In the genomic region with DNA sequence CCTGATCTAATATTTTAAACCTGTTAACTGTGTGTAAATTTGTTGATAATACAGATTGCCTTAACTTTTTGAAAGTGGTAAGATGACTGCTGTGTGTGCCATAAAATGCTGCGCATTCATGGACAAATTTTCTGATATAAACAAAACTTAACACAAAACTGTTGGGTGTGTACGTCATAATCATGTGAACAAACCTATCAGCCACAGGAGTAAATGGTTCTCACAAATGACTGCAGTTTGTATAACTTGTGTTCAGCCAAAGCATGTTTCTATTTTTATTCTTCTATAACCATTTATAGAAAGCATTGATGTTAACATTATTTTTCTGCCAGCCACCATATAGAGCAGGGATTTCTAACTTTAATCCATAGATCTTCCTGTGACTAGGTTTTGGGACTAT, we compare ENCODE assay signal across 18 cellular contexts. TPM values are rescaled to one million over a fixed set of nuclear protein-coding genes. Genes with fewer than 3 reads are reported as not detected.
A peak's percentile ranks its signal among the peaks of the same experiment; 100 is the strongest.
DNase-seq lines count a peak whose midpoint lies in the region; ATAC-seq, FAIRE-seq and TF ChIP-seq lines count a peak whose summit lies in the region.
"Had no signal": no experiment of that assay in that cellular context is flagged by ENCODE, and none has a peak within 500 bp of the region (broad histone marks: within the 10 kb centered on the region; RNA-seq: fewer than 3 reads in every experiment).

No MANE protein-coding gene starts in this region.

- H3K4me3 Mint-ChIP-seq in activated CD4-positive, alpha-beta T cell treated with anti-CD3 and anti-CD28 coated beads for 36 hours: peak overlapping the region; percentile 51

- no peak for TF ChIP-seq RAD21 in HepG2 (CRISPR knock-in tag; IDR thresholded peaks at IDR 0.05)

- no peak overlapping the region for H2AFZ ChIP-seq in HepG2 (ENCODE audit: low read length)

- H3K36me3 ChIP-seq in HepG2 (replicated peaks in 1 of 2; ENCODE audit: control insufficient read depth in 1 of 2, insufficient read depth in 2 of 2, low read length in 2 of 2) (no peaks in the 10 kb centered on the region), right lobe of liver (no peaks in the 10 kb centered on the region)

- H4K20me1 ChIP-seq in HepG2 (ENCODE audit: insufficient read depth, low read length): no peaks in the 10 kb centered on the region

- POLR2A ChIA-PET in activated CD4-positive, alpha-beta T cell treated with anti-CD3 and anti-CD28 coated beads for 36 hours (lab: Charles Lee): interaction anchor here (1.1 to 1.7 kb wide), 3 partner anchors 9 to 22 kb away, joined by 4 to 7 read pairs (median 5); no protein-coding TSS in a partner anchor
- POLR2A ChIA-PET in HepG2 (lab: Yijun Ruan, JAX): no interaction called here

- no peak for TF ChIP-seq CTCF in HepG2 (CRISPR knock-in tag; IDR thresholded peaks at IDR 0.05)
- no peak for TF ChIP-seq CTCF in right lobe of liver (IDR thresholded peaks at IDR 0.05)

- H3K9ac ChIP-seq in HepG2 (ENCODE audit: insufficient read depth, low read depth, low read length): no peak overlapping the region

- in situ Hi-C loops in HepG2 (cut with HindIII; ENCODE audit: extremely low pct_ligation_motif_present, low pct_unique_long_range_greater_than_20kb): no loop called here

- H3K27me3 ChIP-seq in HepG2 (ENCODE audit: control insufficient read depth in 1 of 2, insufficient read depth in 2 of 2, low read length in 2 of 2) (no peaks in the 10 kb centered on the region), right lobe of liver (peaks cover 0 to 7% of the 10 kb centered on the region in 2 donors)

- WGBS in HepG2 (ENCODE audit: low lambda C conversion rate): 0% methylated on average over 2 of the region's 2 CpGs
- 53% methylated on average over 2 of the region's 2 CpGs for WGBS in right lobe of liver (ENCODE audit: insufficient coverage, low coverage, low lambda C conversion rate, missing lambda C conversion rate)

- H3K27ac ChIP-seq in HepG2 (ENCODE audit: extremely low read length, insufficient read depth, low read length) (no peak overlapping the region), right lobe of liver (no peak overlapping the region)
- H3K27ac ChIP-seq: C4-2B had no signal

- peaks cover 78% of the 10 kb centered on the region for H3K4me1 Mint-ChIP-seq in activated CD4-positive, alpha-beta T cell treated with anti-CD3 and anti-CD28 coated beads for 36 hours

- TF ChIP-seq EP300 in HepG2 (IDR thresholded peaks at IDR 0.05; ENCODE audit: low read depth in 2 of 2, low read length in 2 of 2) (no peak), HepG2 (CRISPR knock-in tag; IDR thresholded peaks at IDR 0.05; ENCODE audit: borderline replicate concordance) (no peak)

- H3K9me3 ChIP-seq in HepG2 (ENCODE audit: low read length) (no peaks in the 10 kb centered on the region), right lobe of liver (no peaks in the 10 kb centered on the region)

- no peak for ATAC-seq in activated CD4-positive, alpha-beta T cell treated with anti-CD3 and anti-CD28 coated beads for 36 hours
- no peak for ATAC-seq in HepG2
- no peak for ATAC-seq in right lobe of liver
- ATAC-seq in activated naive CD4-positive, alpha-beta T cell treated with anti-CD3 and anti-CD28 coated beads, Interleukin-2, amount 50 U/mL, for 72 hours: no peak
- no peak for ATAC-seq in GM19395 (IDR thresholded peaks at IDR 0.05; ENCODE audit: unreplicated experiment)
- ATAC-seq: HCT116 had no signal

- TF ChIP-seq POLR2A in HepG2 (IDR thresholded peaks at IDR 0.05; ENCODE audit: insufficient read depth in 1 of 2, low read depth in 2 of 2, low read length in 2 of 2) (no peak), right lobe of liver (IDR thresholded peaks at IDR 0.05) (no peak)

- DNase-seq in activated CD4-positive, alpha-beta T cell treated with anti-CD3 and anti-CD28 coated beads for 36 hours: no peak
- DNase-seq in activated CD4-positive, alpha-beta T cell treated with anti-CD3 and anti-CD28 coated beads for 4 hours: no peak
- DNase-seq in HepG2 (ENCODE audit: low spot score) (no peak), right lobe of liver (no peak), HCEC 1CT (no peak)
- no peak for DNase-seq in activated naive CD4-positive, alpha-beta T cell treated with anti-CD3 and anti-CD28 coated beads, Interleukin-2, amount 50 U/mL, for 72 hours (ENCODE audit: low spot score in 2 of 2)
- no peak for DNase-seq in stimulated activated naive CD4-positive, alpha-beta T cell (lab: John Stamatoyannopoulos, UW)
- DNase-seq: DMS79 treated with DMSO at 0.1 percent for 48 hours, MV-4-11, NCI-H1417 treated with DMSO at 0.1 percent for 48 hours, NCI-H2081, NCI-H524 had no signal

- intact Hi-C loops in activated CD4-positive, alpha-beta T cell treated with anti-CD3 and anti-CD28 coated beads for 36 hours (cut with DNase I, micrococcal nuclease): no loop called here
- intact Hi-C loops in HepG2 (cut with micrococcal nuclease; ENCODE audit: unreplicated experiment): no loop called here
- intact Hi-C loops in right lobe of liver (cut with DNase I): no loop called here

- H3K36me3 Mint-ChIP-seq in activated CD4-positive, alpha-beta T cell treated with anti-CD3 and anti-CD28 coated beads for 36 hours (ENCODE audit: low read depth): peaks cover 5% of the 10 kb centered on the region
- peaks cover 7 to 12% of the 10 kb centered on the region in 2 donors for H3K36me3 Mint-ChIP-seq in activated naive CD4-positive, alpha-beta T cell treated with anti-CD3 and anti-CD28 coated beads, Interleukin-2, amount 50 U/mL, for 72 hours

- H3K9me3 Mint-ChIP-seq in activated CD4-positive, alpha-beta T cell treated with anti-CD3 and anti-CD28 coated beads for 36 hours (ENCODE audit: low read depth): no peaks in the 10 kb centered on the region
- no peaks in the 10 kb centered on the region for H3K9me3 Mint-ChIP-seq in activated naive CD4-positive, alpha-beta T cell treated with anti-CD3 and anti-CD28 coated beads, Interleukin-2, amount 50 U/mL, for 72 hours

- H3K4me2 ChIP-seq in HepG2 (ENCODE audit: low read depth, low read length): no peak overlapping the region

- no peaks in the 10 kb centered on the region for H3K79me2 ChIP-seq in HepG2 (ENCODE audit: insufficient read depth, low read length)

- H3K4me1 ChIP-seq in HepG2 (ENCODE audit: insufficient read depth, low read length) (no peaks in the 10 kb centered on the region), right lobe of liver (no peaks in the 10 kb centered on the region)

- FAIRE-seq in HepG2 (lab: Jason Lieb, UNC): no peak
- FAIRE-seq: G401.6, GM12891, RCC 7860 had no signal

- no TSS peak for BruUV-seq in HepG2 (replicated peaks; lab: Mats Ljungman, UMichigan)

- peak overlapping the region; percentile 82 for H3K27ac Mint-ChIP-seq in activated CD4-positive, alpha-beta T cell treated with anti-CD3 and anti-CD28 coated beads for 36 hours
- H3K27ac Mint-ChIP-seq in activated naive CD4-positive, alpha-beta T cell treated with anti-CD3 and anti-CD28 coated beads, Interleukin-2, amount 50 U/mL, for 72 hours: peak overlapping the region; percentile 29 to 83

- no peaks in the 10 kb centered on the region for H3K27me3 Mint-ChIP-seq in activated CD4-positive, alpha-beta T cell treated with anti-CD3 and anti-CD28 coated beads for 36 hours

- CTCF ChIA-PET in activated CD4-positive, alpha-beta T cell treated with anti-CD3 and anti-CD28 coated beads for 36 hours (lab: Charles Lee): interaction anchor here (1.0 to 11.5 kb wide), 7 partner anchors 7 to 49 kb away, joined by 3 to 132 read pairs (median 5); no protein-coding TSS in a partner anchor
- CTCF ChIA-PET in HepG2 (lab: Yijun Ruan, JAX; ENCODE audit: low intra/inter-chr PET ratio, low total read pairs): no interaction called here

- H3K4me3 ChIP-seq in HepG2 (replicated peaks in 1 of 3; ENCODE audit: insufficient read depth in 1 of 3, low read depth in 2 of 3, low read length in 3 of 3): no peak overlapping the region
- no peak overlapping the region for H3K4me3 ChIP-seq in right lobe of liver

TF ChIP-seq in HepG2, 621 proteins besides CTCF, POLR2A, EP300 and RAD21:
- no peak for TF ChIP-seq HNRNPUL1 (IDR thresholded peaks at IDR 0.05; ENCODE audit: low read depth, low read length)
- no peak for TF ChIP-seq PCBP1 (IDR thresholded peaks at IDR 0.05; ENCODE audit: borderline replicate concordance, low read depth, low read length)
- no peak for TF ChIP-seq NFIC (IDR thresholded peaks at IDR 0.05; ENCODE audit: low read length)
- no peak for TF ChIP-seq HMG20A (CRISPR knock-in tag; IDR thresholded peaks at IDR 0.05; ENCODE audit: borderline replicate concordance)
- peak; percentile 68 for TF ChIP-seq CREB1 (IDR thresholded peaks at IDR 0.05)
- TF ChIP-seq CREB1 (CRISPR knock-in tag; IDR thresholded peaks at IDR 0.05): no peak

RNA-seq across cellular contexts. Expression of gene CAMK4, which starts 21.5 kb away (rescaled TPM):
- total RNA-seq in activated CD4-positive, alpha-beta T cell treated with anti-CD3 and anti-CD28 coated beads for 36 hours: 10 to 100 TPM; 49.4 to 53.1 TPM
- not detected in 2 replicates for total RNA-seq in HepG2 (2016; rRNA removed; fragmentation: Illumina TruSeq; extraction: Trizol)
- not detected in 2 replicates for total RNA-seq in HepG2 (2016; cell fraction: cytosol; rRNA removed; fragmentation: Illumina TruSeq; extraction: Trizol; ENCODE audit: low read depth)
- not detected in 2 replicates for total RNA-seq in HepG2 (2016; cell fraction: insoluble cytoplasmic fraction; rRNA removed; fragmentation: Illumina TruSeq; extraction: Trizol)
- not detected in 2 replicates for total RNA-seq in HepG2 (2016; cell fraction: membrane; rRNA removed; fragmentation: Illumina TruSeq; extraction: Trizol)
- not detected in 2 replicates for total RNA-seq in HepG2 (2016; cell fraction: nucleus; rRNA removed; fragmentation: Illumina TruSeq; extraction: Trizol)
- not detected in 2 replicates for polyA plus RNA-seq in HepG2 (2011; rRNA removed)
- not detected in 2 replicates for polyA plus RNA-seq in HepG2 (2011; cell fraction: cytosol; rRNA removed)
- not detected in 2 replicates for polyA plus RNA-seq in HepG2 (2011; cell fraction: nucleus; rRNA removed)
- polyA plus RNA-seq in HepG2 (2012): 0.03 and 0.04 TPM in 2 replicates
- not detected in 2 replicates for polyA plus RNA-seq in HepG2 (2016; cell fraction: cytosol; fragmentation: Illumina TruSeq; extraction: Trizol; ENCODE audit: low read depth)
- polyA plus RNA-seq in HepG2 (2016; cell fraction: insoluble cytoplasmic fraction; fragmentation: Illumina TruSeq; extraction: Trizol; ENCODE audit: low read depth): not detected in 2 replicates
- polyA plus RNA-seq in HepG2 (2016; cell fraction: membrane; fragmentation: Illumina TruSeq; extraction: Trizol; ENCODE audit: low read depth): not detected in 2 replicates
- polyA plus RNA-seq in HepG2 (2016; cell fraction: nucleus; fragmentation: Illumina TruSeq; extraction: Trizol; ENCODE audit: insufficient read depth, low read depth): not detected in 2 replicates
- polyA minus RNA-seq in HepG2 (2011; rRNA and poly(A)+ RNA removed; ENCODE audit: low replicate concordance): not detected in 2 replicates
- not detected in 2 replicates for polyA minus RNA-seq in HepG2 (2011; cell fraction: cytosol; rRNA and poly(A)+ RNA removed)
- under 0.01 TPM in 1 of 2 replicates, not detected in the other for polyA minus RNA-seq in HepG2 (2011; cell fraction: nucleus; rRNA and poly(A)+ RNA removed)
- 1 to 10 TPM in 3 of 6 experiments, under 1 TPM in 3; 0.81 to 4.3 (median 1.3) TPM for total RNA-seq in right lobe of liver
- total RNA-seq in activated naive CD4-positive, alpha-beta T cell treated with anti-CD3 and anti-CD28 coated beads, Interleukin-2, amount 50 U/mL, for 72 hours: 10 to 100 TPM; 39.0 to 51.3 TPM

Comparison
In these comparisons a context has a peak if more than half of its experiments do, and no peak if none do; other contexts are left out.
1. RNA of gene CAMK4, which starts 21.5 kb away (total RNA-seq): 49.4 to 53.1 TPM in activated CD4-positive, alpha-beta T cell treated with anti-CD3 and anti-CD28 coated beads for 36 hours and 39.0 to 51.3 TPM in activated naive CD4-positive, alpha-beta T cell treated with anti-CD3 and anti-CD28 coated beads, Interleukin-2, amount 50 U/mL, for 72 hours; 0.81 to 4.3 TPM in right lobe of liver and not detected in HepG2; every median in the first group is over 4 times any median in the second.